2 cellular contexts compared by ENCODE assay signal in genomic region chr9:128712451-128713410, GRCh38.
A peak's percentile ranks its signal among the peaks of the same experiment; 100 is the strongest.
TF ChIP-seq lines count a peak whose summit lies in the region.

No MANE protein-coding gene starts in this region.

TF ChIP-seq in GM23338, 12 proteins besides CTCF, POLR2A, EP300 and RAD21:
- TF ChIP-seq NANOG (IDR thresholded peaks at IDR 0.05; ENCODE audit: borderline replicate concordance) (no peak), CREB1 (CRISPR knock-in tag; IDR thresholded peaks at IDR 0.05; ENCODE audit: low read depth) (no peak), EZH2 (IDR thresholded peaks at IDR 0.05; ENCODE audit: low read depth, unreplicated experiment) (no peak), STAT1 (IDR thresholded peaks at IDR 0.05; ENCODE audit: unreplicated experiment) (no peak), EZH2phosphoT487 (IDR thresholded peaks at IDR 0.05; ENCODE audit: unreplicated experiment) (no peak), JUNB (IDR thresholded peaks at IDR 0.05; ENCODE audit: unreplicated experiment) (no peak), ETS1 (IDR thresholded peaks at IDR 0.05) (no peak), REST (IDR thresholded peaks at IDR 0.05; ENCODE audit: unreplicated experiment) (no peak), POLR2AphosphoS5 (IDR thresholded peaks at IDR 0.05; ENCODE audit: low read depth) (no peak), ZNF331 (CRISPR knock-in tag; IDR thresholded peaks at IDR 0.05; ENCODE audit: low read depth) (no peak)

TF ChIP-seq in K562, 482 proteins besides CTCF, POLR2A, EP300 and RAD21:
- TF ChIP-seq RBFOX2 (IDR thresholded peaks at IDR 0.05; ENCODE audit: low read depth, low read length) = peak; percentile 18; the same call in 1 of the 2 replicates
- peak; percentile 62; the same call in 1 of the 2 replicates for TF ChIP-seq POLR2G (IDR thresholded peaks at IDR 0.05; ENCODE audit: low read depth, low read length)
- TF ChIP-seq NFIX (CRISPR knock-in tag; IDR thresholded peaks at IDR 0.05; ENCODE audit: low read depth) = no peak
- TF ChIP-seq NFE2L1 (tag; IDR thresholded peaks at IDR 0.05; ENCODE audit: borderline replicate concordance, low read depth) = no peak
- TF ChIP-seq ZNF280A (IDR thresholded peaks at IDR 0.05; ENCODE audit: low read depth, partially characterized antibody) = no peak
- TF ChIP-seq CCNT2 (IDR thresholded peaks at IDR 0.05; ENCODE audit: borderline replicate concordance, extremely low read depth, insufficient read length, low read depth, low read length) = no peak
- no peak for TF ChIP-seq DMBX1 (CRISPR knock-in tag; IDR thresholded peaks at IDR 0.05; ENCODE audit: borderline replicate concordance)
- no peak for TF ChIP-seq ETS2 (tag; IDR thresholded peaks at IDR 0.05; ENCODE audit: borderline replicate concordance, poor library complexity, severe bottlenecking)
- TF ChIP-seq ZNF592 (IDR thresholded peaks at IDR 0.05) = no peak
- TF ChIP-seq CBX8 (IDR thresholded peaks at IDR 0.05; ENCODE audit: borderline replicate concordance, extremely low read depth, low read depth, low read length, poor library complexity, severe bottlenecking) = no peak
- no peak for TF ChIP-seq CREB1 (IDR thresholded peaks at IDR 0.05)
- TF ChIP-seq CREB1 (CRISPR knock-in tag; IDR thresholded peaks at IDR 0.05) = no peak
- no peak for TF ChIP-seq ELF4 (CRISPR knock-in tag; IDR thresholded peaks at IDR 0.05)
- no peak for TF ChIP-seq ZNF766 (CRISPR knock-in tag; conservative IDR thresholded peaks at IDR 0.05)
- no peak for TF ChIP-seq CUX1 (CRISPR knock-in tag; IDR thresholded peaks at IDR 0.05)
- TF ChIP-seq GABPB1 (CRISPR knock-in tag; IDR thresholded peaks at IDR 0.05) = no peak
